In genomic region chr1:2267051-2267830, GRCh38 we compare ENCODE assay signal across 1 cellular context.
TF ChIP-seq lines count a peak whose summit lies in the region.

No MANE protein-coding gene starts in this region.

TF ChIP-seq in HepG2, 621 proteins besides CTCF, POLR2A, EP300 and RAD21 (continued from another document):
- no peak for TF ChIP-seq CEBPB (IDR thresholded peaks at IDR 0.05; ENCODE audit: borderline replicate concordance, low read depth, low read length)
